1 cellular context compared by ENCODE assay signal in genomic region chr6:43798688-43799444, GRCh38.
A peak's percentile ranks its signal among the peaks of the same experiment; 100 is the strongest.
TF ChIP-seq lines count a peak whose summit lies in the region.

No MANE protein-coding gene starts in this region.

TF ChIP-seq in HepG2, 621 proteins besides CTCF, POLR2A, EP300 and RAD21 (continued from another document and continues in another):
- TF ChIP-seq ZBTB42 (CRISPR knock-in tag; IDR thresholded peaks at IDR 0.05), result no peak
- no peak for TF ChIP-seq ZNF713 (CRISPR knock-in tag; IDR thresholded peaks at IDR 0.05)
- TF ChIP-seq KLF16 (CRISPR knock-in tag; IDR thresholded peaks at IDR 0.05), result peak in 1 of 2 experiments; percentile 73; a peak in 2 of 4 replicates
- TF ChIP-seq ZNF746 (CRISPR knock-in tag; IDR thresholded peaks at IDR 0.05), result no peak
- TF ChIP-seq JUNB (CRISPR knock-in tag; IDR thresholded peaks at IDR 0.05; ENCODE audit: borderline replicate concordance), result peak; percentile 96
- TF ChIP-seq HNRNPUL1 (IDR thresholded peaks at IDR 0.05; ENCODE audit: low read depth, low read length), result no peak
- TF ChIP-seq, protein P1, sequence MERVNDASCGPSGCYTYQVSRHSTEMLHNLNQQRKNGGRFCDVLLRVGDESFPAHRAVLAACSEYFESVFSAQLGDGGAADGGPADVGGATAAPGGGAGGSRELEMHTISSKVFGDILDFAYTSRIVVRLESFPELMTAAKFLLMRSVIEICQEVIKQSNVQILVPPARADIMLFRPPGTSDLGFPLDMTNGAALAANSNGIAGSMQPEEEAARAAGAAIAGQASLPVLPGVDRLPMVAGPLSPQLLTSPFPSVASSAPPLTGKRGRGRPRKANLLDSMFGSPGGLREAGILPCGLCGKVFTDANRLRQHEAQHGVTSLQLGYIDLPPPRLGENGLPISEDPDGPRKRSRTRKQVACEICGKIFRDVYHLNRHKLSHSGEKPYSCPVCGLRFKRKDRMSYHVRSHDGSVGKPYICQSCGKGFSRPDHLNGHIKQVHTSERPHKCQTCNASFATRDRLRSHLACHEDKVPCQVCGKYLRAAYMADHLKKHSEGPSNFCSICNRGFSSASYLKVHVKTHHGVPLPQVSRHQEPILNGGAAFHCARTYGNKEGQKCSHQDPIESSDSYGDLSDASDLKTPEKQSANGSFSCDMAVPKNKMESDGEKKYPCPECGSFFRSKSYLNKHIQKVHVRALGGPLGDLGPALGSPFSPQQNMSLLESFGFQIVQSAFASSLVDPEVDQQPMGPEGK (CRISPR knock-in tag; IDR thresholded peaks at IDR 0.05), result peak; percentile 44; the same call in 1 of the 2 replicates
- TF ChIP-seq MED13 (CRISPR knock-in tag; IDR thresholded peaks at IDR 0.05), result no peak
- no peak for TF ChIP-seq ZNF616 (CRISPR knock-in tag; IDR thresholded peaks at IDR 0.05; ENCODE audit: low read depth)
- no peak for TF ChIP-seq ZNF274 (CRISPR knock-in tag; IDR thresholded peaks at IDR 0.05)
- no peak for TF ChIP-seq BRD4 (CRISPR knock-in tag; IDR thresholded peaks at IDR 0.05)
- peak; percentile 83 for TF ChIP-seq ZMAT3 (CRISPR knock-in tag; conservative IDR thresholded peaks at IDR 0.05)
- peak; percentile 64 for TF ChIP-seq FOXA3 (CRISPR knock-in tag; IDR thresholded peaks at IDR 0.05)
- no peak for TF ChIP-seq ZNF563 (CRISPR knock-in tag; IDR thresholded peaks at IDR 0.05)
- no peak for TF ChIP-seq ZUFSP (CRISPR knock-in tag; IDR thresholded peaks at IDR 0.05; ENCODE audit: borderline replicate concordance)
- TF ChIP-seq MATR3 (CRISPR knock-in tag; IDR thresholded peaks at IDR 0.05), result no peak
- TF ChIP-seq ZNF326 (CRISPR knock-in tag; IDR thresholded peaks at IDR 0.05; ENCODE audit: borderline replicate concordance), result no peak
- no peak for TF ChIP-seq ZNF747 (CRISPR knock-in tag; IDR thresholded peaks at IDR 0.05; ENCODE audit: borderline replicate concordance)
- TF ChIP-seq ZNF318 (CRISPR knock-in tag; IDR thresholded peaks at IDR 0.05), result peak; percentile 66; the same call in 1 of the 2 replicates
- TF ChIP-seq ZNF205 (CRISPR knock-in tag; IDR thresholded peaks at IDR 0.05), result 0 out of 2 replicates have a peak, but pooled peaks have one; percentile 28
- peak; percentile 55 for TF ChIP-seq GABPB1 (CRISPR knock-in tag; IDR thresholded peaks at IDR 0.05)
- TF ChIP-seq ZBTB2 (CRISPR knock-in tag; IDR thresholded peaks at IDR 0.05; ENCODE audit: low read depth), result no peak
- TF ChIP-seq ZBTB43 (CRISPR knock-in tag; conservative IDR thresholded peaks at IDR 0.05), result no peak
- TF ChIP-seq, protein P2, sequence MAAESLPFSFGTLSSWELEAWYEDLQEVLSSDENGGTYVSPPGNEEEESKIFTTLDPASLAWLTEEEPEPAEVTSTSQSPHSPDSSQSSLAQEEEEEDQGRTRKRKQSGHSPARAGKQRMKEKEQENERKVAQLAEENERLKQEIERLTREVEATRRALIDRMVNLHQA (CRISPR knock-in tag; IDR thresholded peaks at IDR 0.05), result no peak
- 0 out of 2 replicates have a peak, but pooled peaks have one; percentile 12 for TF ChIP-seq FOXK1 (CRISPR knock-in tag; IDR thresholded peaks at IDR 0.05; ENCODE audit: borderline replicate concordance, low read depth)
- no peak for TF ChIP-seq ATF7 (IDR thresholded peaks at IDR 0.05)
- TF ChIP-seq ATF7 (CRISPR knock-in tag; IDR thresholded peaks at IDR 0.05), result 0 out of 2 replicates have a peak, but pooled peaks have one; percentile 44
- no peak for TF ChIP-seq ZNF296 (CRISPR knock-in tag; conservative IDR thresholded peaks at IDR 0.05)
- TF ChIP-seq ELF3 (CRISPR knock-in tag; IDR thresholded peaks at IDR 0.05), result peak; percentile 80
- TF ChIP-seq ZC3H4 (CRISPR knock-in tag; IDR thresholded peaks at IDR 0.05; ENCODE audit: borderline replicate concordance), result no peak
- no peak for TF ChIP-seq ZNF768 (CRISPR knock-in tag; IDR thresholded peaks at IDR 0.05)
- TF ChIP-seq MXI1 (IDR thresholded peaks at IDR 0.05; ENCODE audit: borderline replicate concordance, low read depth, low read length), result no peak; the same call in 2 of the 3 replicates
- TF ChIP-seq ZNF660 (CRISPR knock-in tag; IDR thresholded peaks at IDR 0.05; ENCODE audit: borderline replicate concordance, low read depth), result no peak
- TF ChIP-seq, protein P3, sequence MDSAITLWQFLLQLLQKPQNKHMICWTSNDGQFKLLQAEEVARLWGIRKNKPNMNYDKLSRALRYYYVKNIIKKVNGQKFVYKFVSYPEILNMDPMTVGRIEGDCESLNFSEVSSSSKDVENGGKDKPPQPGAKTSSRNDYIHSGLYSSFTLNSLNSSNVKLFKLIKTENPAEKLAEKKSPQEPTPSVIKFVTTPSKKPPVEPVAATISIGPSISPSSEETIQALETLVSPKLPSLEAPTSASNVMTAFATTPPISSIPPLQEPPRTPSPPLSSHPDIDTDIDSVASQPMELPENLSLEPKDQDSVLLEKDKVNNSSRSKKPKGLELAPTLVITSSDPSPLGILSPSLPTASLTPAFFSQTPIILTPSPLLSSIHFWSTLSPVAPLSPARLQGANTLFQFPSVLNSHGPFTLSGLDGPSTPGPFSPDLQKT (CRISPR knock-in tag; IDR thresholded peaks at IDR 0.05; ENCODE audit: borderline replicate concordance), result no peak
- TF ChIP-seq ZNF484 (CRISPR knock-in tag; IDR thresholded peaks at IDR 0.05; ENCODE audit: borderline replicate concordance, low read depth), result no peak
- TF ChIP-seq PHF5A (CRISPR knock-in tag; IDR thresholded peaks at IDR 0.05; ENCODE audit: low read depth, unreplicated experiment), result no peak
- TF ChIP-seq, protein P4, sequence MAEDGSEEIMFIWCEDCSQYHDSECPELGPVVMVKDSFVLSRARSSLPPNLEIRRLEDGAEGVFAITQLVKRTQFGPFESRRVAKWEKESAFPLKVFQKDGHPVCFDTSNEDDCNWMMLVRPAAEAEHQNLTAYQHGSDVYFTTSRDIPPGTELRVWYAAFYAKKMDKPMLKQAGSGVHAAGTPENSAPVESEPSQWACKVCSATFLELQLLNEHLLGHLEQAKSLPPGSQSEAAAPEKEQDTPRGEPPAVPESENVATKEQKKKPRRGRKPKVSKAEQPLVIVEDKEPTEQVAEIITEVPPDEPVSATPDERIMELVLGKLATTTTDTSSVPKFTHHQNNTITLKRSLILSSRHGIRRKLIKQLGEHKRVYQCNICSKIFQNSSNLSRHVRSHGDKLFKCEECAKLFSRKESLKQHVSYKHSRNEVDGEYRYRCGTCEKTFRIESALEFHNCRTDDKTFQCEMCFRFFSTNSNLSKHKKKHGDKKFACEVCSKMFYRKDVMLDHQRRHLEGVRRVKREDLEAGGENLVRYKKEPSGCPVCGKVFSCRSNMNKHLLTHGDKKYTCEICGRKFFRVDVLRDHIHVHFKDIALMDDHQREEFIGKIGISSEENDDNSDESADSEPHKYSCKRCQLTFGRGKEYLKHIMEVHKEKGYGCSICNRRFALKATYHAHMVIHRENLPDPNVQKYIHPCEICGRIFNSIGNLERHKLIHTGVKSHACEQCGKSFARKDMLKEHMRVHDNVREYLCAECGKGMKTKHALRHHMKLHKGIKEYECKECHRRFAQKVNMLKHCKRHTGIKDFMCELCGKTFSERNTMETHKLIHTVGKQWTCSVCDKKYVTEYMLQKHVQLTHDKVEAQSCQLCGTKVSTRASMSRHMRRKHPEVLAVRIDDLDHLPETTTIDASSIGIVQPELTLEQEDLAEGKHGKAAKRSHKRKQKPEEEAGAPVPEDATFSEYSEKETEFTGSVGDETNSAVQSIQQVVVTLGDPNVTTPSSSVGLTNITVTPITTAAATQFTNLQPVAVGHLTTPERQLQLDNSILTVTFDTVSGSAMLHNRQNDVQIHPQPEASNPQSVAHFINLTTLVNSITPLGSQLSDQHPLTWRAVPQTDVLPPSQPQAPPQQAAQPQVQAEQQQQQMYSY (CRISPR knock-in tag; IDR thresholded peaks at IDR 0.05), result no peak
- TF ChIP-seq, protein P5, sequence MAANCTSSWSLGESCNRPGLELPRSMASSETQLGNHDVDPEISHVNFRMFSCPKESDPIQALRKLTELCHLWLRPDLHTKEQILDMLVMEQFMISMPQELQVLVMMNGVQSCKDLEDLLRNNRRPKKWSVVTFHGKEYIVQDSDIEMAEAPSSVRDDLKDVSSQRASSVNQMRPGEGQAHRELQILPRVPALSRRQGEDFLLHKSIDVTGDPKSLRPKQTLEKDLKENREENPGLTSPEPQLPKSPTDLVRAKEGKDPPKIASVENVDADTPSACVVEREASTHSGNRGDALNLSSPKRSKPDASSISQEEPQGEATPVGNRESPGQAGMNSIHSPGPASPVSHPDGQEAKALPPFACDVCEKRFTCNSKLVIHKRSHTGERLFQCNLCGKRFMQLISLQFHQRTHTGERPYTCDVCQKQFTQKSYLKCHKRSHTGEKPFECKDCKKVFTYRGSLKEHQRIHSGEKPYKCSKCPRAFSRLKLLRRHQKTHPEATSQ (CRISPR knock-in tag; IDR thresholded peaks at IDR 0.05; ENCODE audit: borderline replicate concordance), result no peak
